In the genomic region with DNA sequence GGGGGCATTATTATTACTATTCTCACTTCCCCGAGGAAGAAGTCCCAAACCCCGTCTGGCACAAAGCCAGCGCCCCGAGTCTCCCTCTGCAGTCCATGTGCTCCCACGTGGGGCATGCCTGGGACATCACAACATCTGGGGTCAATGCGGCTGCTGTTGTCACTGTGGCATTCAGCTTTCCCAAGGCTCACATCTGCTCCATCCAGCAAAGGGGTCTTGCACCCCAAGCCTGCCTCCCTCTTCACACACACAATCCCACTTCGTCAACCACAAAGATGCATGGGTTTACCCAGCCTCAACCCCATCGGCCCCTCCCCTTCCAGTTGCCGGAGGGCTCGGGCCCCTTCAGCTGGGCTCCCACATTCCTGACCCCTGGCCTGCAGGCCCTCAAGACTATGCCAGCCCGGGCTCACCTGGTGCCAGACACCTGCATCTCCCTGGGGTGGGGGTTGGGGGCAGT, we compare ENCODE assay signal across 32 cellular contexts.
"Had no signal": no experiment of that assay in that cellular context is flagged by ENCODE, and none has a peak within 500 bp of the region (broad histone marks: within the 10 kb centered on the region; RNA-seq: fewer than 3 reads in every experiment).

No MANE protein-coding gene starts in this region.

- DNase-seq: activated CD4-positive, alpha-beta T cell treated with anti-CD3 and anti-CD28 coated beads, Interleukin-2, amount 10 ng/mL, durations not matched to agents 24 days and 14 days; activated CD4-positive, alpha-beta T cell treated with anti-CD3 and anti-CD28 coated beads, Interleukin-2, amount 50 U/mL, for 4 hours; activated CD8-positive, alpha-beta T cell treated with anti-CD3 and anti-CD28 coated beads for 36 hours; activated effector memory CD4-positive, alpha-beta T cell treated with anti-CD3 and anti-CD28 coated beads, Interleukin-2, amount 50 U/mL, for 16 hours; activated naive CD4-positive, alpha-beta T cell; activated naive CD4-positive, alpha-beta T cell treated with anti-CD3 and anti-CD28 coated beads, Interleukin-2, amount 50 U/mL, for 16 hours; activated naive CD8-positive, alpha-beta T cell treated with anti-CD3 and anti-CD28 coated beads for 36 hours; activated T-cell treated with anti-CD3 and anti-CD28 coated beads, Interleukin-2, amount 50 U/mL, for 1 hour; activated T-cell treated with anti-CD3 and anti-CD28 coated beads, Interleukin-2, amount 50 U/mL, for 72 hours; amniotic stem cell; aorta; brain microvascular endothelial cell; Karpas-422; NCI-H1105 treated with DMSO at 0.1 percent for 48 hours; NCI-H1436; NCI-H1694; NCI-H1930; NCI-H2081 treated with DMSO at 0.1 percent for 48 hours; NCI-H226; NCI-H446 treated with DMSO at 0.1 percent for 48 hours; NCI-H524; NCI-H69; SHP77; SJCRH30; SK-N-SH had no signal

- H3K4me3 Mint-ChIP-seq: activated CD4-positive, alpha-beta T cell treated with anti-CD3 and anti-CD28 coated beads, Interleukin-2, amount 10 ng/mL, durations not matched to agents 24 days and 14 days; activated CD8-positive, alpha-beta T cell treated with anti-CD3 and anti-CD28 coated beads for 36 hours; activated naive CD8-positive, alpha-beta T cell treated with anti-CD3 and anti-CD28 coated beads for 36 hours; activated T-cell treated with anti-CD3 and anti-CD28 coated beads, Interleukin-2, amount 50 U/mL, for 72 hours; activated T-helper 17 cell treated with anti-CD3 and anti-CD28 coated beads, Interleukin-2, amount 50 U/mL, for 72 hours; central memory CD8-positive, alpha-beta T cell; T-helper 1 cell treated with Interleukin-12 subunit alpha and Interleukin-12 subunit beta and Interleukin-4 antibody, amounts not matched to agents 30 μg/mL and 1 μg/mL, for 36 hours; T-helper 2 cell treated with Interferon-gamma antibody and Interleukin-4, amounts not matched to agents 5 μg/mL and 100 μg/mL, for 36 hours had no signal

- H3K4me2 ChIP-seq: SK-N-SH had no signal

- H3K4me1 ChIP-seq: SJCRH30 had no signal

- H3K27ac Mint-ChIP-seq: activated CD4-positive, alpha-beta T cell treated with anti-CD3 and anti-CD28 coated beads, Interleukin-2, amount 10 ng/mL, durations not matched to agents 24 days and 14 days; activated CD8-positive, alpha-beta T cell treated with anti-CD3 and anti-CD28 coated beads for 36 hours; activated naive CD8-positive, alpha-beta T cell treated with anti-CD3 and anti-CD28 coated beads for 36 hours; activated T-cell treated with anti-CD3 and anti-CD28 coated beads, Interleukin-2, amount 50 U/mL, for 72 hours; activated T-helper 17 cell treated with anti-CD3 and anti-CD28 coated beads, Interleukin-2, amount 50 U/mL, for 72 hours; T-helper 1 cell treated with Interleukin-12 subunit alpha and Interleukin-12 subunit beta and Interleukin-4 antibody, amounts not matched to agents 30 μg/mL and 1 μg/mL, for 36 hours; T-helper 2 cell treated with Interferon-gamma antibody and Interleukin-4, amounts not matched to agents 5 μg/mL and 100 μg/mL, for 36 hours had no signal

- ATAC-seq: activated CD8-positive, alpha-beta T cell treated with anti-CD3 and anti-CD28 coated beads for 36 hours; activated T-cell treated with anti-CD3 and anti-CD28 coated beads, Interleukin-2, amount 50 U/mL, for 72 hours; activated T-helper 17 cell treated with anti-CD3 and anti-CD28 coated beads, Interleukin-2, amount 50 U/mL, for 72 hours; Panc1 had no signal

- H3K9me2 ChIP-seq: SK-N-SH had no signal

- H3K4me1 Mint-ChIP-seq: activated CD4-positive, alpha-beta T cell treated with anti-CD3 and anti-CD28 coated beads, Interleukin-2, amount 10 ng/mL, durations not matched to agents 24 days and 14 days; activated naive CD8-positive, alpha-beta T cell treated with anti-CD3 and anti-CD28 coated beads for 36 hours; activated T-helper 17 cell treated with anti-CD3 and anti-CD28 coated beads, Interleukin-2, amount 50 U/mL, for 72 hours; central memory CD8-positive, alpha-beta T cell had no signal

- H3K9me3 ChIP-seq: SJCRH30, SK-N-SH had no signal

- H3K27ac ChIP-seq: brain microvascular endothelial cell, cardiac muscle cell, SJCRH30 had no signal

- H3K27me3 Mint-ChIP-seq: activated CD8-positive, alpha-beta T cell treated with anti-CD3 and anti-CD28 coated beads for 36 hours; activated naive CD8-positive, alpha-beta T cell treated with anti-CD3 and anti-CD28 coated beads for 36 hours; activated T-helper 17 cell treated with anti-CD3 and anti-CD28 coated beads, Interleukin-2, amount 50 U/mL, for 72 hours had no signal

- H3K36me3 ChIP-seq: brain microvascular endothelial cell, cardiac muscle cell, SJCRH30 had no signal

- H3K9ac ChIP-seq: SK-N-SH had no signal

- FAIRE-seq: TTC549 had no signal

- H3K4me3 ChIP-seq: cardiac muscle cell, SJCRH30 had no signal

- H3K36me3 Mint-ChIP-seq: activated naive CD8-positive, alpha-beta T cell treated with anti-CD3 and anti-CD28 coated beads for 36 hours had no signal

- H3K9me3 Mint-ChIP-seq: activated CD4-positive, alpha-beta T cell treated with anti-CD3 and anti-CD28 coated beads, Interleukin-2, amount 10 ng/mL, durations not matched to agents 24 days and 14 days; activated CD8-positive, alpha-beta T cell treated with anti-CD3 and anti-CD28 coated beads for 36 hours; activated naive CD8-positive, alpha-beta T cell treated with anti-CD3 and anti-CD28 coated beads for 36 hours; activated T-cell treated with anti-CD3 and anti-CD28 coated beads, Interleukin-2, amount 50 U/mL, for 72 hours; activated T-helper 17 cell treated with anti-CD3 and anti-CD28 coated beads, Interleukin-2, amount 50 U/mL, for 72 hours; central memory CD8-positive, alpha-beta T cell; T-helper 1 cell treated with Interleukin-12 subunit alpha and Interleukin-12 subunit beta and Interleukin-4 antibody, amounts not matched to agents 30 μg/mL and 1 μg/mL, for 36 hours; T-helper 2 cell treated with Interferon-gamma antibody and Interleukin-4, amounts not matched to agents 5 μg/mL and 100 μg/mL, for 36 hours had no signal
